22 cellular contexts compared by ENCODE assay signal in the genomic region with DNA sequence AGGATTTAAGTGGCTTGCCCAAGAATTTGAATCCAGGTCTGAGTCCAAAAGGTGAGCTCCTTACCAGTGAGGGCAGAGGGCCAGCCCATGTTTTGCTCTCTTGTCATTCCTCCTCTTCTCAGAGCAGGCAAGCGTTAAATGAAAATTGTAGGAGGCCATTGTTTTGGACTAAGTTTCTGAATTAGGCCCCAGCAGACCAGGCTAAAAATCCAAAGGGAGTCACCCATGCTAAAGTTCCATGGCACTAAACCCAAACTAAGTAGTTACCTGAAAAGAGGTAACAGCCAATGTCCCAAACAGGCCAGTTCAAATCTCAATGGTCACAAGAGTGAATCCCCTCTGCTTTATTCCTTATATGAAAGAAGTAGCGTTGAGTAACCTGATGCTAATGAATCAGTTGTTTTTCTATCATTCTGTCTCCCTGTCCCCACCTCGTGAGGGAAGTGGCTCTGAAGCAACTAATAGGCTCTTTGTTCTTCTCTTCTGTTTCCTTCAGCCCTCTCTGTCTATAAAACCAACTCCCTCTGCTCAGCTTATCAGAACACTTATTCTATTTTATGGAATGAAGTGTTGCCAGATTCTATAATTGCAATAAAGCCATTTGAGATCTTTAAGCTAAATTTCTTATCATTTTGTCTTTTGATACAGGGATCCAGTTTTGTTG. TPM values are rescaled to one million over a fixed set of nuclear protein-coding genes. Genes with fewer than 3 reads are reported as not detected.
DNase-seq lines count a peak whose midpoint lies in the region; ATAC-seq, FAIRE-seq and TF ChIP-seq lines count a peak whose summit lies in the region.
"Had no signal": no experiment of that assay in that cellular context is flagged by ENCODE, and none has a peak within 500 bp of the region (broad histone marks: within the 10 kb centered on the region; RNA-seq: fewer than 3 reads in every experiment).

No MANE protein-coding gene starts in this region.

- no peak overlapping the region for H3K14ac ChIP-seq in neuronal stem cell (ENCODE audit: low read length)

- no peak overlapping the region for H4K8ac ChIP-seq in neuronal stem cell (ENCODE audit: low read depth, low read length)

- no peak overlapping the region for H2BK12ac ChIP-seq in neuronal stem cell (ENCODE audit: low read length)

- no peak for ATAC-seq in HG03442 (IDR thresholded peaks at IDR 0.05; ENCODE audit: unreplicated experiment)
- ATAC-seq: activated T-cell treated with anti-CD3 and anti-CD28 coated beads, Interleukin-2, amount 50 U/mL, for 4 hours; naive thymus-derived CD8-positive, alpha-beta T cell had no signal

- no peak for TF ChIP-seq CTCF in mammary epithelial cell (conservative IDR thresholded peaks at IDR 0.05 in 1 of 2, IDR thresholded peaks at IDR 0.05 in 1 of 2; ENCODE audit: extremely low read depth in 1 of 2, insufficient read depth in 1 of 2, low read depth in 1 of 2, low read length in 2 of 2)
- TF ChIP-seq CTCF in lower leg skin (IDR thresholded peaks at IDR 0.05) = no peak

- H3K27me3 ChIP-seq in BLaER1 (no peaks in the 10 kb centered on the region), mammary epithelial cell (ENCODE audit: insufficient read depth, low read length) (no peaks in the 10 kb centered on the region), small intestine (ENCODE audit: control insufficient read depth in 2 of 2, insufficient read depth in 2 of 2, low read length in 2 of 2) (no peaks in the 10 kb centered on the region), neuronal stem cell (ENCODE audit: control insufficient read depth in 3 of 3, insufficient read depth in 3 of 3, low read depth in 1 of 3, low read length in 3 of 3) (peaks cover 0 to 48% (median 0%) of the 10 kb centered on the region in 3 experiments)
- H3K27me3 ChIP-seq: upper lobe of left lung had no signal

- H3K4me2 ChIP-seq in BLaER1 (peak overlapping the region; percentile 98), mammary epithelial cell (ENCODE audit: insufficient read depth, low read depth, low read length) (no peak overlapping the region), neuronal stem cell (ENCODE audit: insufficient read depth, low read length, poor library complexity, severe bottlenecking) (no peak overlapping the region)

- H4K20me1 ChIP-seq in BLaER1 = no peaks in the 10 kb centered on the region
- H4K20me1 ChIP-seq in mammary epithelial cell (ENCODE audit: insufficient read depth, low read length) = no peaks in the 10 kb centered on the region

- in situ Hi-C loops in mammary epithelial cell (cut with MboI; ENCODE audit: low sequenced_read_pairs in 2 of 2) = no loop called here

- H3K9me3 ChIP-seq in BLaER1 (no peaks in the 10 kb centered on the region), mammary epithelial cell (replicated peaks; ENCODE audit: insufficient read depth, low read length) (no peaks in the 10 kb centered on the region), small intestine (ENCODE audit: control insufficient read depth, low read depth) (no peaks in the 10 kb centered on the region), neuronal stem cell (replicated peaks in 1 of 2; ENCODE audit: control insufficient read depth in 2 of 2, insufficient read depth in 1 of 2, low read depth in 1 of 2, low read length in 2 of 2) (no peaks in the 10 kb centered on the region)
- H3K9me3 ChIP-seq: upper lobe of left lung had no signal

- intact Hi-C loops in mammary epithelial cell (cut with micrococcal nuclease) (no loop called here), lower leg skin (cut with DNase I; ENCODE audit: low total_unique reads) (no loop called here)

- H3K18ac ChIP-seq in neuronal stem cell (ENCODE audit: low read length) = no peak overlapping the region

- no peak overlapping the region for H2BK5ac ChIP-seq in neuronal stem cell (ENCODE audit: low read length)

- H3K4me1 ChIP-seq in BLaER1 (peaks cover 42% of the 10 kb centered on the region), mammary epithelial cell (ENCODE audit: insufficient read depth, low read length) (peaks cover 10% of the 10 kb centered on the region), small intestine (ENCODE audit: control insufficient read depth in 2 of 2, insufficient read depth in 1 of 2, low read depth in 1 of 2, low read length in 1 of 2) (peaks cover 0 to 6% of the 10 kb centered on the region in 2 donors), neuronal stem cell (ENCODE audit: control insufficient read depth in 2 of 2, insufficient read depth in 1 of 2, low read depth in 1 of 2, low read length in 2 of 2) (peaks cover 0 to 9% of the 10 kb centered on the region in 2 donors)

- CTCF ChIA-PET in mammary epithelial cell (lab: Charles Lee; ENCODE audit: low non-redundant PET) = no interaction called here

- H3K4ac ChIP-seq in neuronal stem cell (ENCODE audit: low read length) = no peak overlapping the region

- no peaks in the 10 kb centered on the region for H3K79me1 ChIP-seq in neuronal stem cell (ENCODE audit: low read depth, low read length)

- no peak overlapping the region for H4K91ac ChIP-seq in neuronal stem cell (ENCODE audit: low read depth, low read length, poor library complexity)

- H3K4me3 ChIP-seq in BLaER1 = no peak overlapping the region
- H3K4me3 ChIP-seq in mammary epithelial cell (replicated peaks in 1 of 3; ENCODE audit: insufficient read depth in 1 of 3, low read depth in 2 of 3, low read length in 3 of 3) = no peak overlapping the region
- no peak overlapping the region for H3K4me3 ChIP-seq in small intestine (ENCODE audit: low read depth in 1 of 2, low read length in 2 of 2)
- H3K4me3 ChIP-seq in neuronal stem cell (ENCODE audit: low read length in 2 of 2) = no peak overlapping the region
- H3K4me3 ChIP-seq in lower leg skin (ENCODE audit: low read depth, poor library complexity, severe bottlenecking) = no peak overlapping the region
- H3K4me3 ChIP-seq: upper lobe of left lung had no signal

- no peak overlapping the region for H2AK5ac ChIP-seq in neuronal stem cell (ENCODE audit: low read depth, low read length)

- 32% methylated on average over 3 of the region's 3 CpGs for WGBS in mammary epithelial cell (ENCODE audit: low coverage, missing lambda C conversion rate)
- WGBS in small intestine, 3 donors = 26 to 59% (median 41%) methylated on average over 3 of the region's 3 CpGs
- WGBS in neuronal stem cell (ENCODE audit: extremely low coverage in 2 of 2, insufficient read length in 2 of 2, insufficient replicate concordance in 1 of 2), 2 donors = no CpG with 5 or more reads among the region's 3 CpGs
- WGBS in lower leg skin, 2 donors = 65 to 67% methylated on average over 3 of the region's 3 CpGs

- H3K36me3 ChIP-seq in BLaER1 = no peaks in the 10 kb centered on the region
- no peaks in the 10 kb centered on the region for H3K36me3 ChIP-seq in mammary epithelial cell (ENCODE audit: insufficient read depth, low read length)
- no peaks in the 10 kb centered on the region for H3K36me3 ChIP-seq in small intestine (ENCODE audit: control insufficient read depth in 2 of 2, insufficient read depth in 2 of 2, low read length in 2 of 2)
- no peaks in the 10 kb centered on the region for H3K36me3 ChIP-seq in neuronal stem cell (replicated peaks in 1 of 2; ENCODE audit: control insufficient read depth in 2 of 2, insufficient read depth in 2 of 2, low read length in 2 of 2)
- H3K36me3 ChIP-seq: upper lobe of left lung had no signal

- peak; percentile 15 for DNase-seq in HT-29 (ENCODE audit: low spot score)
- DNase-seq in mammary epithelial cell = no peak
- peak; percentile 36 for DNase-seq in small intestine
- no peak for DNase-seq in HuH-7.5 (ENCODE audit: low spot score)
- DNase-seq in neuronal stem cell (ENCODE audit: low spot score) = no peak
- DNase-seq in lower leg skin (ENCODE audit: low spot score in 2 of 2) = no peak
- DNase-seq: activated CD4-positive, alpha-beta T cell treated with anti-CD3 and anti-CD28 coated beads, Interleukin-2, amount 10 ng/mL, durations not matched to agents 7 days and 5 days; activated naive CD4-positive, alpha-beta T cell; activated T-cell treated with anti-CD3 and anti-CD28 coated beads, Interleukin-2, amount 50 U/mL, for 4 hours; hypothalamus; immature natural killer cell; naive thymus-derived CD8-positive, alpha-beta T cell; NCI-H1417 treated with DMSO at 0.1 percent for 48 hours; NCI-H446; Right ventricle myocardium superior; T-helper 9 cell; upper lobe of left lung had no signal

- no peaks in the 10 kb centered on the region for H3K79me2 ChIP-seq in mammary epithelial cell (ENCODE audit: insufficient read depth, low read length)

- H2BK15ac ChIP-seq in neuronal stem cell (ENCODE audit: low read length) = no peak overlapping the region

- dilution Hi-C loops in mammary epithelial cell (cut with HindIII; ENCODE audit: low sequenced_read_pairs) = no loop called here

- no peak overlapping the region for H2BK120ac ChIP-seq in neuronal stem cell (ENCODE audit: low read depth, low read length)

- H3K27ac ChIP-seq in BLaER1 (peak overlapping the region; percentile 33), mammary epithelial cell (ENCODE audit: insufficient read depth, low read depth, low read length) (no peak overlapping the region), small intestine (ENCODE audit: low read depth in 1 of 2, low read length in 1 of 2) (peak overlapping the region in 1 of 2 donors; percentile 25), neuronal stem cell (replicated peaks; ENCODE audit: low read length) (no peak overlapping the region)

- FAIRE-seq in small intestine (lab: Jason Lieb, UNC) = no peak
- FAIRE-seq: endothelial cell of umbilical vein had no signal

- H3K9ac ChIP-seq in BLaER1 (0 out of 2 replicates have a peak overlapping the region, but pooled peaks have one; percentile 11), mammary epithelial cell (ENCODE audit: insufficient read depth, low read length) (no peak overlapping the region), neuronal stem cell (ENCODE audit: low read depth, low read length, poor library complexity) (no peak overlapping the region)

- H3K23ac ChIP-seq in neuronal stem cell (ENCODE audit: low read depth, low read length, poor library complexity) = no peak overlapping the region

- TF ChIP-seq POLR2A in lower leg skin (IDR thresholded peaks at IDR 0.05) = no peak

- H2AFZ ChIP-seq in mammary epithelial cell (ENCODE audit: low read depth, low read length) (peak overlapping the region; percentile 17), neuronal stem cell (ENCODE audit: low read length) (no peak overlapping the region)

- no TSS peak for BruUV-seq in mammary epithelial cell (replicated peaks; lab: Mats Ljungman, UMichigan)

RNA-seq across cellular contexts. Expression of a gene that starts 17.5 kb away (rescaled TPM):
- 0.05 and 0.63 TPM in 2 replicates for total RNA-seq in HT-29 (2014; rRNA removed; shearing (Covaris generic))
- total RNA-seq in mammary epithelial cell (under 1 TPM; 0.05 to 0.17 TPM), lower leg skin (1 to 10 TPM; 1.7 to 9.2 (median 2.6) TPM)
- polyA plus RNA-seq in mammary epithelial cell (0.03 TPM), small intestine (1 to 10 TPM in 2 of 3 donors, under 1 TPM in 1; 0.89 to 2.5 (median 1.4) TPM)
- not detected for polyA minus RNA-seq in mammary epithelial cell
- polyA plus RNA-seq in neuronal stem cell (2013, experiment 1 of 2) = 1.6 TPM
- 1.8 TPM for polyA plus RNA-seq in neuronal stem cell (2013, experiment 2 of 2)
- total RNA-seq: endothelial cell of umbilical vein, M059J had no signal
- polyA plus RNA-seq: endothelial cell of umbilical vein, IgD-negative memory B cell had no signal

Comparison
In these comparisons a context has a peak if more than half of its experiments do, and no peak if none do; other contexts are left out.
1. DNase-seq: peak in HT-29 (single experiment) and small intestine (single experiment); none in mammary epithelial cell (single experiment), HuH-7.5 (single experiment), neuronal stem cell (single experiment) and lower leg skin (0 of 2).